In genomic region chr14:30221546-30221945, GRCh38 we compare ENCODE assay signal across 29 cellular contexts.
DNase-seq lines count a peak whose midpoint lies in the region; ATAC-seq and TF ChIP-seq lines count a peak whose summit lies in the region.
"Had no signal": no experiment of that assay in that cellular context is flagged by ENCODE, and none has a peak within 500 bp of the region (broad histone marks: within the 10 kb centered on the region; RNA-seq: fewer than 3 reads in every experiment).

No MANE protein-coding gene starts in this region.

- no peak for TF ChIP-seq POLR2A in esophagus muscularis mucosa (IDR thresholded peaks at IDR 0.05; ENCODE audit: low read depth)

- DNase-seq in Panc1 (ENCODE audit: low read depth, low spot score) (no peak), esophagus muscularis mucosa (ENCODE audit: extremely low spot score) (no peak), G401 (ENCODE audit: low spot score) (no peak), NCI-H524 (lab: John Stamatoyannopoulos, UW) (no peak)
- DNase-seq in stimulated activated naive CD8-positive, alpha-beta T cell treated with anti-CD3 and anti-CD28 coated beads, Interleukin-15, Interleukin-2, amounts not matched to agents 100 U/mL and 50 U/mL, for 24 hours = no peak
- DNase-seq: activated CD4-positive, alpha-beta T cell treated with anti-CD3 and anti-CD28 coated beads, Interleukin-2, amount 50 U/mL, for 4 hours; activated naive CD4-positive, alpha-beta T cell treated with Interleukin-2 at 50 U/mL for 16 hours; amniotic stem cell; cortex of kidney; endodermal cell; islet precursor cell; Kasumi-1; left ventricle myocardium inferior; naive B cell; NCI-H187; NCI-H2171; NCI-H526 treated with DMSO at 0.1 percent for 48 hours; RPMI8226; stimulated activated CD8-positive, alpha-beta memory T cell treated with anti-CD3 and anti-CD28 coated beads, Interleukin-4, amount 100 ng/mL, for 48 hours; T-cell had no signal

- no peak overlapping the region for H3K27ac ChIP-seq in HEK293 (ENCODE audit: extremely low read depth, low read depth, low read length)
- peak overlapping the region; percentile 54 for H3K27ac ChIP-seq in Panc1 (ENCODE audit: low read length)
- peak overlapping the region; percentile 76 to 79 (median 78) for H3K27ac ChIP-seq in esophagus muscularis mucosa (replicated peaks in 1 of 4)
- H3K27ac ChIP-seq in parathyroid adenoma = no peak overlapping the region
- H3K27ac ChIP-seq: BLaER1, cardiac muscle cell, left ventricle myocardium inferior, neutrophil, prostate gland, SJSA1 had no signal

- CTCF ChIA-PET in HEK293 (lab: Yijun Ruan, JAX) (interaction anchor here (1.5 to 1.6 kb wide), 2 partner anchors 12 to 49 kb away, joined by 3 to 5 read pairs; no protein-coding TSS in a partner anchor), Panc1 (lab: Charles Lee) (no interaction called here)

- 23% methylated on average over 7 of the region's 7 CpGs for WGBS in esophagus muscularis mucosa

- intact Hi-C loops in Panc1 (cut with micrococcal nuclease; ENCODE audit: unreplicated experiment) = no loop called here
- intact Hi-C loops in esophagus muscularis mucosa (cut with DNase I) = no loop called here

- no peak for ATAC-seq in Panc1
- ATAC-seq in GM19397 (IDR thresholded peaks at IDR 0.05; ENCODE audit: unreplicated experiment) = no peak
- ATAC-seq in stimulated activated naive CD8-positive, alpha-beta T cell treated with anti-CD3 and anti-CD28 coated beads, Interleukin-15, Interleukin-2, amounts not matched to agents 100 U/mL and 50 U/mL, for 24 hours = no peak
- ATAC-seq: T-cell had no signal

- POLR2A ChIA-PET in HEK293 (lab: Yijun Ruan, JAX) (no interaction called here), Panc1 (lab: Charles Lee) (no interaction called here)

- H3K79me2 ChIP-seq in parathyroid adenoma = no peaks in the 10 kb centered on the region

- H3K36me3 ChIP-seq in HEK293 (ENCODE audit: control insufficient read depth in 2 of 2, insufficient read depth in 1 of 2, low read length in 2 of 2) (no peaks in the 10 kb centered on the region), Panc1 (ENCODE audit: control insufficient read depth, insufficient read depth, low read length) (no peaks in the 10 kb centered on the region), esophagus muscularis mucosa (no peaks in the 10 kb centered on the region), parathyroid adenoma (ENCODE audit: control insufficient read depth, insufficient read depth, low read length) (no peaks in the 10 kb centered on the region)
- H3K36me3 ChIP-seq: BLaER1, cardiac muscle cell, HAP-1, left ventricle myocardium inferior, neutrophil, prostate gland, SJSA1 had no signal

- in situ Hi-C loops in Panc1 (cut with HindIII; ENCODE audit: low pct_unique_long_range_greater_than_20kb, low sequenced_read_pairs) = no loop called here
- in situ Hi-C loops in G401 (cut with HindIII; ENCODE audit: low sequenced_read_pairs) = no loop called here

- no TSS peak for BruUV-seq in Panc1 (replicated peaks; lab: Mats Ljungman, UMichigan)

- TF ChIP-seq CTCF in HEK293 (tag by site-specific recombination; IDR thresholded peaks at IDR 0.05) (no peak), Panc1 (IDR thresholded peaks at IDR 0.05) (no peak), esophagus muscularis mucosa (IDR thresholded peaks at IDR 0.05) (no peak), parathyroid adenoma (IDR thresholded peaks at IDR 0.05) (no peak)

- TF ChIP-seq EP300 in esophagus muscularis mucosa (IDR thresholded peaks at IDR 0.05) = no peak

- H3K4me2 ChIP-seq in parathyroid adenoma (ENCODE audit: low read length) = no peak overlapping the region
- H3K4me2 ChIP-seq: BLaER1 had no signal

- H3K4me3 ChIP-seq in HEK293 (ENCODE audit: low read depth, low read length) (no peak overlapping the region), Panc1 (ENCODE audit: low read depth in 2 of 2, low read length in 2 of 2) (no peak overlapping the region), esophagus muscularis mucosa (no peak overlapping the region), parathyroid adenoma (ENCODE audit: low read depth, low read length) (no peak overlapping the region)
- H3K4me3 ChIP-seq: BLaER1, cardiac muscle cell, HAP-1, left ventricle myocardium inferior, prostate gland, SJSA1 had no signal

- H3K9me3 ChIP-seq in HEK293 (ENCODE audit: control insufficient read depth, insufficient read depth, low read depth, low read length) (no peaks in the 10 kb centered on the region), Panc1 (ENCODE audit: control insufficient read depth, insufficient read depth, low read depth, low read length) (no peaks in the 10 kb centered on the region), esophagus muscularis mucosa (no peaks in the 10 kb centered on the region), parathyroid adenoma (ENCODE audit: control insufficient read depth, low read length) (no peaks in the 10 kb centered on the region)
- H3K9me3 ChIP-seq: BLaER1, HAP-1, left ventricle myocardium inferior, neutrophil, prostate gland, SJSA1 had no signal

- H2AFZ ChIP-seq in parathyroid adenoma = peak overlapping the region; percentile 25

- H3K9ac ChIP-seq in parathyroid adenoma = no peak overlapping the region
- H3K9ac ChIP-seq: BLaER1 had no signal

- peaks cover 18% of the 10 kb centered on the region for H3K4me1 ChIP-seq in HEK293 (ENCODE audit: control insufficient read depth, insufficient read depth, low read length)
- peaks cover 30% of the 10 kb centered on the region for H3K4me1 ChIP-seq in Panc1 (ENCODE audit: control insufficient read depth, insufficient read depth, low read length)
- H3K4me1 ChIP-seq in esophagus muscularis mucosa = peaks cover 22 to 82% (median 71%) of the 10 kb centered on the region in 4 donors
- peaks cover 32% of the 10 kb centered on the region for H3K4me1 ChIP-seq in parathyroid adenoma
- H3K4me1 ChIP-seq: BLaER1, HAP-1 had no signal

- H3K27me3 ChIP-seq in Panc1 (ENCODE audit: control insufficient read depth, insufficient read depth, low read length) (no peaks in the 10 kb centered on the region), esophagus muscularis mucosa (no peaks in the 10 kb centered on the region), parathyroid adenoma (ENCODE audit: control insufficient read depth, insufficient read depth, low read length) (no peaks in the 10 kb centered on the region)
- H3K27me3 ChIP-seq: BLaER1, cardiac muscle cell, neutrophil, SJSA1 had no signal

TF ChIP-seq in HEK293, 187 proteins besides CTCF, POLR2A, EP300 and RAD21:
- TF ChIP-seq FEZF1 (tag by site-specific recombination; IDR thresholded peaks at IDR 0.05) (peak; percentile 67), ZNF548 (tag by site-specific recombination; IDR thresholded peaks at IDR 0.05) (no peak)
TF ChIP-seq in HEK293: peak in this region for 1.

Comparison
In these comparisons a context has a peak if more than half of its experiments do, and no peak if none do; other contexts are left out.
1. H3K27ac ChIP-seq: peak in Panc1 (single experiment) and esophagus muscularis mucosa (4 of 4); none in HEK293 (single experiment) and parathyroid adenoma (single experiment).